ENCODE assay signal across 17 cellular contexts in genomic region chr11:21988477-21988876, GRCh38.
A peak's percentile ranks its signal among the peaks of the same experiment; 100 is the strongest.
DNase-seq lines count a peak whose midpoint lies in the region; ATAC-seq, FAIRE-seq and TF ChIP-seq lines count a peak whose summit lies in the region.
"Had no signal": no experiment of that assay in that cellular context is flagged by ENCODE, and none has a peak within 500 bp of the region (broad histone marks: within the 10 kb centered on the region; RNA-seq: fewer than 3 reads in every experiment).

No MANE protein-coding gene starts in this region.

- H3K36me3 ChIP-seq in mammary epithelial cell (ENCODE audit: insufficient read depth, low read length) (no peaks in the 10 kb centered on the region), endodermal cell (ENCODE audit: control insufficient read depth, insufficient read depth, low read length) (no peaks in the 10 kb centered on the region), aorta (ENCODE audit: control insufficient read depth in 1 of 2, insufficient read depth in 2 of 2, low read length in 1 of 2) (no peaks in the 10 kb centered on the region), vagina (no peaks in the 10 kb centered on the region)
- H3K36me3 ChIP-seq: ascending aorta, heart left ventricle had no signal

- peak; percentile 5 to 7 for DNase-seq in T47D (ENCODE audit: low read depth in 1 of 2, low spot score in 1 of 2)
- no peak for DNase-seq in mammary epithelial cell
- peak; percentile 6 for DNase-seq in NCI-H345 treated with DMSO at 0.1 percent for 48 hours (lab: John Stamatoyannopoulos, UW; ENCODE audit: unreplicated experiment)
- no peak for DNase-seq in endodermal cell
- no peak for DNase-seq in aorta
- DNase-seq in vagina (ENCODE audit: extremely low spot score in 2 of 2) = no peak
- DNase-seq in activated CD4-positive, alpha-beta T cell treated with anti-CD3 and anti-CD28 coated beads for 1 hour = no peak
- no peak for DNase-seq in GM19239 (ENCODE audit: insufficient read length, low spot score)
- DNase-seq: activated CD4-positive, CD25-positive, alpha-beta regulatory T cell; activated T-cell treated with anti-CD3 and anti-CD28 coated beads, Interleukin-2, amount 50 U/mL, for 48 hours; GF-D8; heart left ventricle; KG1; SHP77 treated with DMSO at 0.1 percent for 48 hours had no signal

- no peak overlapping the region for H3K27ac Mint-ChIP-seq in endodermal cell
- H3K27ac Mint-ChIP-seq: memory B cell; stimulated activated effector memory CD8-positive, alpha-beta T cell treated with anti-CD3 and anti-CD28 coated beads, Interleukin-12 subunit alpha, Interleukin-12 subunit beta, amount 100 ng/mL, for 72 hours had no signal

- H3K4me1 ChIP-seq in mammary epithelial cell (ENCODE audit: insufficient read depth, low read length) (no peaks in the 10 kb centered on the region), endodermal cell (ENCODE audit: control insufficient read depth, insufficient read depth, low read length) (no peaks in the 10 kb centered on the region), aorta (ENCODE audit: control insufficient read depth in 1 of 2, insufficient read depth in 2 of 2, low read length in 2 of 2) (no peaks in the 10 kb centered on the region), vagina (no peaks in the 10 kb centered on the region)
- H3K4me1 ChIP-seq: ascending aorta, heart left ventricle had no signal

- peaks cover 8% of the 10 kb centered on the region for H3K4me1 Mint-ChIP-seq in endodermal cell
- H3K4me1 Mint-ChIP-seq: memory B cell; stimulated activated effector memory CD8-positive, alpha-beta T cell treated with anti-CD3 and anti-CD28 coated beads, Interleukin-12 subunit alpha, Interleukin-12 subunit beta, amount 100 ng/mL, for 72 hours had no signal

- H2AFZ ChIP-seq in mammary epithelial cell (ENCODE audit: low read depth, low read length) = no peak overlapping the region

- no peak overlapping the region for H3K4me3 ChIP-seq in mammary epithelial cell (replicated peaks in 1 of 3; ENCODE audit: insufficient read depth in 1 of 3, low read depth in 2 of 3, low read length in 3 of 3)
- no peak overlapping the region for H3K4me3 ChIP-seq in endodermal cell (ENCODE audit: low read length)
- no peak overlapping the region for H3K4me3 ChIP-seq in aorta (ENCODE audit: low read length in 2 of 2)
- no peak overlapping the region for H3K4me3 ChIP-seq in vagina
- H3K4me3 ChIP-seq: ascending aorta, heart left ventricle had no signal

- TF ChIP-seq POLR2A in vagina (IDR thresholded peaks at IDR 0.05) = no peak

- ATAC-seq in aorta (ENCODE audit: low FRiP score) = peak; percentile 31
- ATAC-seq: stimulated activated effector memory CD8-positive, alpha-beta T cell treated with anti-CD3 and anti-CD28 coated beads, Interleukin-12 subunit alpha, Interleukin-12 subunit beta, amount 100 ng/mL, for 72 hours had no signal

- dilution Hi-C loops in mammary epithelial cell (cut with HindIII; ENCODE audit: low sequenced_read_pairs) = no loop called here

- H3K27me3 ChIP-seq in mammary epithelial cell (ENCODE audit: insufficient read depth, low read length) (no peaks in the 10 kb centered on the region), endodermal cell (ENCODE audit: control insufficient read depth, insufficient read depth, low read length, poor library complexity, severe bottlenecking) (no peaks in the 10 kb centered on the region), aorta (ENCODE audit: control insufficient read depth in 1 of 2, insufficient read depth in 2 of 2, low read length in 1 of 2) (no peaks in the 10 kb centered on the region), vagina (no peaks in the 10 kb centered on the region)
- H3K27me3 ChIP-seq: ascending aorta, heart left ventricle had no signal

- H3K27ac ChIP-seq in mammary epithelial cell (ENCODE audit: insufficient read depth, low read depth, low read length) (no peak overlapping the region), endodermal cell (ENCODE audit: low read depth, low read length) (no peak overlapping the region), aorta (ENCODE audit: low read depth in 1 of 2, low read length in 2 of 2) (no peak overlapping the region), vagina (no peak overlapping the region)
- H3K27ac ChIP-seq: ascending aorta, heart left ventricle had no signal

- H3K9ac ChIP-seq in mammary epithelial cell (ENCODE audit: insufficient read depth, low read length) = no peak overlapping the region
- no peak overlapping the region for H3K9ac ChIP-seq in endodermal cell (ENCODE audit: extremely low read depth, low read length, poor library complexity, severe bottlenecking)

- TF ChIP-seq CTCF in mammary epithelial cell (conservative IDR thresholded peaks at IDR 0.05 in 1 of 2, IDR thresholded peaks at IDR 0.05 in 1 of 2; ENCODE audit: extremely low read depth in 1 of 2, insufficient read depth in 1 of 2, low read depth in 1 of 2, low read length in 2 of 2) = no peak
- TF ChIP-seq CTCF in endodermal cell (conservative IDR thresholded peaks at IDR 0.05) = peak; percentile 20
- no peak for TF ChIP-seq CTCF in vagina (IDR thresholded peaks at IDR 0.05)

- H3K9me3 Mint-ChIP-seq in endodermal cell = no peaks in the 10 kb centered on the region

- no peak overlapping the region for H3K4me2 ChIP-seq in mammary epithelial cell (ENCODE audit: insufficient read depth, low read depth, low read length)

- intact Hi-C loops in mammary epithelial cell (cut with micrococcal nuclease) (no loop called here), aorta (cut with DNase I) (no loop called here), vagina (cut with DNase I) (no loop called here)

- no peaks in the 10 kb centered on the region for H4K20me1 ChIP-seq in mammary epithelial cell (ENCODE audit: insufficient read depth, low read length)

- no TSS peak for BruUV-seq in mammary epithelial cell (replicated peaks; lab: Mats Ljungman, UMichigan)

- in situ Hi-C loops in T47D (cut with HindIII; ENCODE audit: low pct_unique_long_range_greater_than_20kb, low sequenced_read_pairs) = no loop called here
- in situ Hi-C loops in mammary epithelial cell (cut with MboI; ENCODE audit: low sequenced_read_pairs in 2 of 2) = no loop called here

- CTCF ChIA-PET in mammary epithelial cell (lab: Charles Lee; ENCODE audit: low non-redundant PET) = no interaction called here

- WGBS in mammary epithelial cell (ENCODE audit: low coverage, missing lambda C conversion rate) = no CpG with 5 or more reads among the region's 1 CpG
- WGBS in endodermal cell (ENCODE audit: insufficient coverage in 1 of 2, insufficient read length in 1 of 2), 2 experiments = 82 to 100% methylated on average over 1 of the region's 1 CpG
- 52 to 63% methylated on average over 1 of the region's 1 CpG for WGBS in aorta, 2 donors

- H3K36me3 Mint-ChIP-seq in endodermal cell (ENCODE audit: low read depth) = no peaks in the 10 kb centered on the region
- H3K36me3 Mint-ChIP-seq: memory B cell; stimulated activated effector memory CD8-positive, alpha-beta T cell treated with anti-CD3 and anti-CD28 coated beads, Interleukin-12 subunit alpha, Interleukin-12 subunit beta, amount 100 ng/mL, for 72 hours had no signal

- no peak for FAIRE-seq in GM19239 (lab: Jason Lieb, UNC)

- no peaks in the 10 kb centered on the region for H3K9me3 ChIP-seq in mammary epithelial cell (replicated peaks; ENCODE audit: insufficient read depth, low read length)
- H3K9me3 ChIP-seq in endodermal cell (ENCODE audit: control insufficient read depth, low read length) = no peaks in the 10 kb centered on the region
- H3K9me3 ChIP-seq in aorta (ENCODE audit: control insufficient read depth, low read length) = no peaks in the 10 kb centered on the region
- H3K9me3 ChIP-seq in vagina = no peaks in the 10 kb centered on the region
- H3K9me3 ChIP-seq: ascending aorta, heart left ventricle had no signal

- H3K27me3 Mint-ChIP-seq in endodermal cell (ENCODE audit: insufficient read depth) = no peaks in the 10 kb centered on the region
- H3K27me3 Mint-ChIP-seq: memory B cell had no signal

- H3K4me3 Mint-ChIP-seq in endodermal cell = no peak overlapping the region
- H3K4me3 Mint-ChIP-seq: memory B cell; stimulated activated effector memory CD8-positive, alpha-beta T cell treated with anti-CD3 and anti-CD28 coated beads, Interleukin-12 subunit alpha, Interleukin-12 subunit beta, amount 100 ng/mL, for 72 hours had no signal

- H3K79me2 ChIP-seq in mammary epithelial cell (ENCODE audit: insufficient read depth, low read length) = no peaks in the 10 kb centered on the region

Comparison
In these comparisons a context has a peak if more than half of its experiments do, and no peak if none do; other contexts are left out.
1. DNase-seq: peak in T47D (2 of 2) and NCI-H345 treated with DMSO at 0.1 percent for 48 hours (single experiment); none in mammary epithelial cell (single experiment), endodermal cell (single experiment), aorta (0 of 2), vagina (0 of 2), activated CD4-positive, alpha-beta T cell treated with anti-CD3 and anti-CD28 coated beads for 1 hour (single experiment) and GM19239 (single experiment).